ENCODE assay signal across 8 cellular contexts in genomic region chr10:132397671-132398565, GRCh38. TPM values are rescaled to one million over a fixed set of nuclear protein-coding genes. Genes with fewer than 3 reads are reported as not detected.
DNase-seq lines count a peak whose midpoint lies in the region; ATAC-seq lines count a peak whose summit lies in the region.

No MANE protein-coding gene starts in this region.

- peak overlapping the region; percentile 90 to 96 (median 92) for H3K4me3 Mint-ChIP-seq in naive B cell

- peak overlapping the region; percentile 65 for H3K27ac ChIP-seq in KOPT-K1 (ENCODE audit: low read depth, low read length, poor library complexity, severe bottlenecking)
- peak overlapping the region; percentile 79 for H3K27ac ChIP-seq in epithelial cell of prostate

- no peaks in the 10 kb centered on the region for H3K9me3 Mint-ChIP-seq in naive B cell

- no peaks in the 10 kb centered on the region for H3K27me3 Mint-ChIP-seq in naive B cell

- DNase-seq in AG08395 (ENCODE audit: low spot score): peak; percentile 64
- peak; percentile 33 for DNase-seq in activated CD4-positive, alpha-beta T cell treated with anti-CD3 and anti-CD28 coated beads, Interleukin-2, amount 50 U/mL, for 1 hour
- DNase-seq in epithelial cell of prostate (ENCODE audit: low read depth, low spot score): no peak
- peak; percentile 78 for DNase-seq in naive B cell
- no peak for DNase-seq in NCI-H1048 (lab: John Stamatoyannopoulos, UW)

- peaks cover 47 to 77% (median 65%) of the 10 kb centered on the region in 3 donors for H3K4me1 Mint-ChIP-seq in naive B cell

- H3K27ac Mint-ChIP-seq in naive B cell: peak overlapping the region; percentile 95 to 99 (median 98)

- H3K36me3 Mint-ChIP-seq in naive B cell: no peaks in the 10 kb centered on the region

- no peaks in the 10 kb centered on the region; the same call in 1 of the 2 replicates for H3K36me3 ChIP-seq in KOPT-K1 (ENCODE audit: insufficient read depth, low read length)

- H3K9me3 ChIP-seq in KOPT-K1 (ENCODE audit: insufficient read depth, low read length, poor library complexity, severe bottlenecking): no peaks in the 10 kb centered on the region

- ATAC-seq in GM18909 (IDR thresholded peaks at IDR 0.05; ENCODE audit: poor library complexity, unreplicated experiment) (peak; percentile 35), naive B cell (ENCODE audit: low read depth in 2 of 2) (peak; percentile 23 to 24), GM18520 (IDR thresholded peaks at IDR 0.05; ENCODE audit: unreplicated experiment) (no peak)

RNA-seq across cellular contexts. Expression of gene PWWP2B, which starts 0.9 kb away (rescaled TPM):
- polyA plus RNA-seq in naive B cell (ENCODE audit: low read depth in 6 of 6): 10 to 100 TPM in 1 of 6 donors, 1 to 10 TPM in 5; 3.3 to 10.3 (median 6.2) TPM

Comparison
In these comparisons a context has a peak if more than half of its experiments do, and no peak if none do; other contexts are left out.
1. DNase-seq: peak in AG08395 (single experiment), activated CD4-positive, alpha-beta T cell treated with anti-CD3 and anti-CD28 coated beads, Interleukin-2, amount 50 U/mL, for 1 hour (single experiment) and naive B cell (single experiment); none in epithelial cell of prostate (single experiment) and NCI-H1048 (single experiment).